8 cellular contexts compared by ENCODE assay signal in genomic region chr2:203225423-203226039, GRCh38. TPM values are rescaled to one million over a fixed set of nuclear protein-coding genes. Genes with fewer than 3 reads are reported as not detected.
DNase-seq lines count a peak whose midpoint lies in the region; ATAC-seq and TF ChIP-seq lines count a peak whose summit lies in the region.

No MANE protein-coding gene starts in this region.

- H3K36me3 ChIP-seq in WERI-Rb-1, result no peaks in the 10 kb centered on the region
- no peaks in the 10 kb centered on the region for H3K36me3 ChIP-seq in prostate gland

- peak; percentile 69 for TF ChIP-seq CTCF in WERI-Rb-1 (IDR thresholded peaks at IDR 0.05; ENCODE audit: low read depth, low read length)
- peak; percentile 82 for TF ChIP-seq CTCF in epithelial cell of proximal tubule (conservative IDR thresholded peaks at IDR 0.05; ENCODE audit: low read depth, low read length)
- TF ChIP-seq CTCF in prostate gland (IDR thresholded peaks at IDR 0.05), result peak; percentile 22 to 60 (median 40)

- no peaks in the 10 kb centered on the region for H3K9me3 ChIP-seq in WERI-Rb-1 (ENCODE audit: severe bottlenecking)
- no peaks in the 10 kb centered on the region for H3K9me3 ChIP-seq in prostate gland

- intact Hi-C loops in prostate gland (cut with DNase I), result no loop called here

- no peaks in the 10 kb centered on the region for H3K4me1 ChIP-seq in prostate gland (replicated peaks)

- no peak overlapping the region for H3K4me3 ChIP-seq in WERI-Rb-1 (ENCODE audit: low read depth, low read length)
- H3K4me3 ChIP-seq in epithelial cell of proximal tubule (ENCODE audit: low read depth, low read length), result no peak overlapping the region
- no peak overlapping the region for H3K4me3 ChIP-seq in prostate gland

- DNase-seq in SKM-1 treated with dmso at 0.1 percent for 144 hours (lab: John Stamatoyannopoulos, UW; ENCODE audit: unreplicated experiment), result peak; percentile 5
- no peak for DNase-seq in SKM-1 (lab: John Stamatoyannopoulos, UW; ENCODE audit: unreplicated experiment)
- DNase-seq in WERI-Rb-1, result peak; percentile 24
- DNase-seq in epithelial cell of proximal tubule (ENCODE audit: low read depth), result no peak
- DNase-seq in prostate gland (ENCODE audit: low spot score), result no peak
- no peak for DNase-seq in foreskin melanocyte

- WGBS in prostate gland, result 93% methylated on average over 2 of the region's 2 CpGs

- TF ChIP-seq POLR2A in prostate gland (IDR thresholded peaks at IDR 0.05), result no peak

- no peaks in the 10 kb centered on the region for H3K27me3 ChIP-seq in WERI-Rb-1 (ENCODE audit: insufficient read depth, low read depth, severe bottlenecking)
- no peaks in the 10 kb centered on the region for H3K27me3 ChIP-seq in prostate gland (replicated peaks; ENCODE audit: insufficient read depth)

- H3K27ac ChIP-seq in WERI-Rb-1 (no peak overlapping the region), prostate gland (no peak overlapping the region)

- ATAC-seq in HG03521 (IDR thresholded peaks at IDR 0.05; ENCODE audit: unreplicated experiment) (peak; percentile 69), GM18867 (IDR thresholded peaks at IDR 0.05; ENCODE audit: unreplicated experiment) (no peak)

RNA-seq across cellular contexts. Expression of gene CYP20A1, which starts 13.3 kb away (rescaled TPM):
- 11.1 and 13.2 TPM in 2 replicates for total RNA-seq in epithelial cell of proximal tubule
- total RNA-seq in prostate gland, result 10 to 100 TPM; 35.1 to 35.4 TPM

Comparison
In these comparisons a context has a peak if more than half of its experiments do, and no peak if none do; other contexts are left out.
1. DNase-seq: peak in SKM-1 treated with dmso at 0.1 percent for 144 hours (single experiment) and WERI-Rb-1 (single experiment); none in SKM-1 (single experiment), epithelial cell of proximal tubule (single experiment), prostate gland (single experiment) and foreskin melanocyte (single experiment).
2. Peak in every context shown above with its lines, with median percentiles within 50 percentile points of each other: CTCF ChIP-seq.